In genomic region chr5:69334793-69335268, GRCh38 we compare ENCODE assay signal across 8 cellular contexts. TPM values are rescaled to one million over a fixed set of nuclear protein-coding genes. Genes with fewer than 3 reads are reported as not detected.
DNase-seq lines count a peak whose midpoint lies in the region; ATAC-seq, FAIRE-seq and TF ChIP-seq lines count a peak whose summit lies in the region.

No MANE protein-coding gene starts in this region.

- no peaks in the 10 kb centered on the region for H3K79me2 ChIP-seq in mammary epithelial cell (ENCODE audit: insufficient read depth, low read length)

- ATAC-seq in HG02840 (IDR thresholded peaks at IDR 0.05; ENCODE audit: low FRiP score, unreplicated experiment) (peak; percentile 55), HG03565 (IDR thresholded peaks at IDR 0.05; ENCODE audit: unreplicated experiment) (no peak)

- H3K9ac ChIP-seq in mammary epithelial cell (ENCODE audit: insufficient read depth, low read length), result no peak overlapping the region
- no peak overlapping the region for H3K9ac ChIP-seq in kidney (ENCODE audit: low read length in 2 of 2)

- H3K36me3 ChIP-seq in mammary epithelial cell (ENCODE audit: insufficient read depth, low read length) (no peaks in the 10 kb centered on the region), kidney (ENCODE audit: control insufficient read depth in 1 of 2, insufficient read depth in 2 of 2, low read length in 2 of 2) (no peaks in the 10 kb centered on the region)

- H3K4me2 ChIP-seq in mammary epithelial cell (ENCODE audit: insufficient read depth, low read depth, low read length), result no peak overlapping the region

- H3K9me3 ChIP-seq in mammary epithelial cell (replicated peaks; ENCODE audit: insufficient read depth, low read length) (no peaks in the 10 kb centered on the region), kidney (ENCODE audit: control insufficient read depth in 1 of 2, low read length in 2 of 2) (no peaks in the 10 kb centered on the region)

- 20% methylated on average over 5 of the region's 18 CpGs for WGBS in mammary epithelial cell (ENCODE audit: low coverage, missing lambda C conversion rate)

- H3K4me1 ChIP-seq in mammary epithelial cell (ENCODE audit: insufficient read depth, low read length) (peaks cover 15% of the 10 kb centered on the region), kidney (ENCODE audit: control insufficient read depth in 1 of 2, insufficient read depth in 1 of 2, low read depth in 1 of 2, low read length in 2 of 2) (peaks cover 0 to 4% of the 10 kb centered on the region in 2 donors)

- TF ChIP-seq CTCF in GM12872 (IDR thresholded peaks at IDR 0.05; ENCODE audit: insufficient read depth, low read depth, low read length) (peak; percentile 82), mammary epithelial cell (conservative IDR thresholded peaks at IDR 0.05 in 1 of 2, IDR thresholded peaks at IDR 0.05 in 1 of 2; ENCODE audit: extremely low read depth in 1 of 2, insufficient read depth in 1 of 2, low read depth in 1 of 2, low read length in 2 of 2) (peak; percentile 68 to 85), kidney (IDR thresholded peaks at IDR 0.05; ENCODE audit: borderline replicate concordance, extremely low read depth, insufficient read depth) (peak; percentile 76)

- BruUV-seq in mammary epithelial cell (replicated peaks; lab: Mats Ljungman, UMichigan), result no TSS peak

- CTCF ChIA-PET in mammary epithelial cell (lab: Charles Lee; ENCODE audit: low non-redundant PET), result interaction anchor here (0.7 to 1.4 kb wide), 2 partner anchors 165 to 241 kb away, joined by 5 to 14 read pairs; partner anchors contain the start of gene SLC30A5

- no peaks in the 10 kb centered on the region for H3K27me3 ChIP-seq in mammary epithelial cell (ENCODE audit: insufficient read depth, low read length)

- FAIRE-seq in kidney (lab: Jason Lieb, UNC), result no peak

- H3K4me3 ChIP-seq in mammary epithelial cell (replicated peaks in 1 of 3; ENCODE audit: insufficient read depth in 1 of 3, low read depth in 2 of 3, low read length in 3 of 3) (no peak overlapping the region), kidney (ENCODE audit: low read length in 2 of 2) (peak overlapping the region in 1 of 2 donors; percentile 32)

- H4K20me1 ChIP-seq in mammary epithelial cell (ENCODE audit: insufficient read depth, low read length), result no peaks in the 10 kb centered on the region

- DNase-seq in NCI-H2196 (lab: John Stamatoyannopoulos, UW; ENCODE audit: unreplicated experiment), result peak; percentile 52
- peak; percentile 44 for DNase-seq in activated CD4-positive, CD25-positive, alpha-beta regulatory T cell treated with anti-CD3 and anti-CD28 coated beads, Interleukin-2, amount 50 U/mL, for 16 hours (ENCODE audit: low read depth, low spot score)
- DNase-seq in mammary epithelial cell, result peak; percentile 62
- peak; percentile 92 for DNase-seq in kidney
- DNase-seq in stimulated activated CD4-positive, alpha-beta T cell treated with anti-CD3 and anti-CD28 coated beads, Interleukin-15, amount 100 ng/mL, for 48 hours (ENCODE audit: low read depth in 2 of 2), result peak; percentile 58 to 75

- dilution Hi-C loops in mammary epithelial cell (cut with HindIII; ENCODE audit: low sequenced_read_pairs), result no loop called here

- in situ Hi-C loops in mammary epithelial cell (cut with MboI; ENCODE audit: low sequenced_read_pairs in 2 of 2), result loop anchor here in 1 of 2 donors (25.0 kb wide), 1 partner anchor 98 kb away; the partner anchor contains the start of gene CDK7

- intact Hi-C loops in mammary epithelial cell (cut with micrococcal nuclease), result loop anchor here (1.0 kb wide), 2 partner anchors 242 to 292 kb away; no protein-coding TSS in a partner anchor
- intact Hi-C loops in kidney (cut with DNase I), result no loop called here

- H3K27ac ChIP-seq in mammary epithelial cell (ENCODE audit: insufficient read depth, low read depth, low read length) (no peak overlapping the region), kidney (ENCODE audit: low read depth in 2 of 2, low read length in 2 of 2) (no peak overlapping the region)

- peak overlapping the region; percentile 76 for H2AFZ ChIP-seq in mammary epithelial cell (ENCODE audit: low read depth, low read length)

RNA-seq across cellular contexts. Expression of gene CCDC125, which starts 2.2 kb away (rescaled TPM):
- total RNA-seq in mammary epithelial cell (1 to 10 TPM; 5.2 to 6.6 TPM), kidney (10.6 TPM)
- polyA plus RNA-seq in mammary epithelial cell (1.9 TPM), kidney (ENCODE audit: insufficient read depth, low read depth, low replicate concordance) (4.5 TPM)
- polyA minus RNA-seq in mammary epithelial cell, result 4.2 TPM

RNA-seq across cellular contexts. Expression of gene AK6, which starts 34.5 kb away (rescaled TPM):
- total RNA-seq in mammary epithelial cell (10 to 100 TPM; 14.0 to 38.5 TPM), kidney (31.1 TPM)
- polyA plus RNA-seq in mammary epithelial cell (17.5 TPM), kidney (ENCODE audit: insufficient read depth, low read depth, low replicate concordance) (73.7 TPM)
- 5.8 TPM for polyA minus RNA-seq in mammary epithelial cell

RNA-seq across cellular contexts. Expression of gene TAF9, which starts 34.5 kb away (rescaled TPM):
- 100 to 1,000 TPM in 1 of 2 donors, 10 to 100 TPM in 1; 84.0 to 105 TPM for total RNA-seq in mammary epithelial cell
- polyA plus RNA-seq in mammary epithelial cell, result 121 TPM
- polyA minus RNA-seq in mammary epithelial cell, result 68.3 TPM
- total RNA-seq in kidney, result 42.4 TPM
- 46.4 TPM for polyA plus RNA-seq in kidney (ENCODE audit: insufficient read depth, low read depth, low replicate concordance)

RNA-seq across cellular contexts. Expression of gene RAD17, which starts 34.8 kb away (rescaled TPM):
- total RNA-seq in mammary epithelial cell, result 10 to 100 TPM; 21.5 to 23.3 TPM
- polyA plus RNA-seq in mammary epithelial cell, result 8.7 TPM
- 12.4 TPM for polyA minus RNA-seq in mammary epithelial cell
- total RNA-seq in kidney, result 26.6 TPM
- 19.7 TPM for polyA plus RNA-seq in kidney (ENCODE audit: insufficient read depth, low read depth, low replicate concordance)
